In the genomic region with DNA sequence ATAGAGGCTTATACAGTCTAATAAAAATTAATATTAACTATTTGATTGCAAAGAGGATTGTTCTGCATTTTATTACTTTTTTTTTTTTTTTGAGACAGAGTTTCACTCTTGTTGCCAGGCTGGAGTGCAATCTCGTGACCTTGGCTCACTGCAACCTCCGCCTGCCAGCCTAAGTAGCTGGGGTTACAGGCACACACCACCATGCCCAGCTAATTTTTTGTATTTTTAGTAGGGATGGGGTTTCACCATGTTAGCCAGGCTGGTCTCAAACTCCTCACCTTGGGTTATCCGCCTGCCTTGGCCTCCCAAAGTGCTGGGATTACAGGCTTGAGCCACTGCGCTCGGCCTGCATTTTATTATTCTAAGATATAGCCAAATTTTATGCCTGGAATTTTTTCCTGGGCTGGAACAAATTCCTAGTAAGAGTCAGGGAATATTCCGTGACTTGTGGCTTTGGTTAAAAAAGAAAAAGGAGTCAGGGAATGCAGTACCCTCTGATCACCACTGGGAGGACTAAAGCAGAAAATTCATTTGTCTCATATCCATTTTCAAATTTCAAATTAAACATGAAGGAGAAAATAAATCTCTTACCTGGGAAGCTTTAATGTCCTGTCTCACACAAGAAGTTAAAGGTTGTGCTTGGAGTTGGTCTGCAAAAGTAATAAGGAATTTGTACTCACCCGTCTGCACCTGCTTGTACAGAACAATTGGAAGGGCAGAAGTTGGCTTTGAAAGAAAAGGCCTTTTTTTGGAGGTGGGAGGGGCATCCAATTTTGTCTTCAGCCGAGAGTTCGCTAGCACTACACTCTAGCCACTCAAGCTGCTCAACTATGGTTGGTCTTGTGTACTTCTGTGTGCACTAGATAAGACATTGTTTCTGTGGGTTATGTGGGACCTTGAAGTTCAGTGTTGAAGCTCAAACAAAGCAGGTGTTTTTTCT, we compare ENCODE assay signal across 8 cellular contexts. TPM values are rescaled to one million over a fixed set of nuclear protein-coding genes. Genes with fewer than 3 reads are reported as not detected.
DNase-seq lines count a peak whose midpoint lies in the region; ATAC-seq and TF ChIP-seq lines count a peak whose summit lies in the region.

No MANE protein-coding gene starts in this region.

- H3K4me3 Mint-ChIP-seq in activated naive CD8-positive, alpha-beta T cell: peak overlapping the region; percentile 55
- no peak overlapping the region for H3K4me3 Mint-ChIP-seq in activated naive CD8-positive, alpha-beta T cell treated with anti-CD3 and anti-CD28 coated beads, Interleukin-2, amount 50 U/mL, for 24 hours
- no peak overlapping the region for H3K4me3 Mint-ChIP-seq in neural progenitor cell

- no peak overlapping the region for H2AFZ ChIP-seq in PC-9
- no peak overlapping the region for H2AFZ ChIP-seq in neural progenitor cell (replicated peaks)

- H3K4me2 ChIP-seq in PC-9: 0 out of 2 replicates have a peak overlapping the region, but pooled peaks have one; percentile 2
- H3K4me2 ChIP-seq in neural progenitor cell: no peak overlapping the region

- TF ChIP-seq CTCF in PC-9 (conservative IDR thresholded peaks at IDR 0.05) (peak; percentile 99), epithelial cell of esophagus (IDR thresholded peaks at IDR 0.05; ENCODE audit: insufficient read depth, low read depth, low read length, missing control alignments) (peak; percentile 78), neural progenitor cell (IDR thresholded peaks at IDR 0.05) (peak; percentile 80)

- BruUV-seq in PC-9 (replicated peaks; lab: Mats Ljungman, UMichigan): no TSS peak

- H3K4me3 ChIP-seq in PC-9 (no peak overlapping the region), epithelial cell of esophagus (ENCODE audit: low read length) (no peak overlapping the region), neural progenitor cell (no peak overlapping the region)

- H3K27me3 ChIP-seq in PC-9 (ENCODE audit: insufficient read depth, low read depth): no peaks in the 10 kb centered on the region
- H3K27me3 ChIP-seq in neural progenitor cell: no peaks in the 10 kb centered on the region

- no peak for ATAC-seq in activated naive CD8-positive, alpha-beta T cell treated with anti-CD3 and anti-CD28 coated beads, Interleukin-2, amount 50 U/mL, for 24 hours
- ATAC-seq in HG03039 (IDR thresholded peaks at IDR 0.05; ENCODE audit: unreplicated experiment) (no peak), HG03354 (IDR thresholded peaks at IDR 0.05; ENCODE audit: poor library complexity, severe bottlenecking, unreplicated experiment) (no peak)

- POLR2A ChIA-PET in PC-9 (lab: Charles Lee; ENCODE audit: unreplicated experiment): no interaction called here

- H3K27me3 Mint-ChIP-seq in activated naive CD8-positive, alpha-beta T cell: no peaks in the 10 kb centered on the region
- no peaks in the 10 kb centered on the region for H3K27me3 Mint-ChIP-seq in activated naive CD8-positive, alpha-beta T cell treated with anti-CD3 and anti-CD28 coated beads, Interleukin-2, amount 50 U/mL, for 24 hours
- H3K27me3 Mint-ChIP-seq in neural progenitor cell (ENCODE audit: insufficient read depth, low read depth): no peaks in the 10 kb centered on the region

- CTCF ChIA-PET in PC-9 (lab: Charles Lee): interaction anchor here (0.5 to 1.3 kb wide), 8 partner anchors 10 to 743 kb away, joined by 3 to 8 read pairs (median 3); no protein-coding TSS in a partner anchor

- H4K20me1 ChIP-seq in PC-9 (ENCODE audit: insufficient read depth): peaks cover 86% of the 10 kb centered on the region
- H4K20me1 ChIP-seq in neural progenitor cell (ENCODE audit: low read depth): peaks cover 83% of the 10 kb centered on the region

- no peaks in the 10 kb centered on the region for H3K9me2 ChIP-seq in PC-9 (ENCODE audit: insufficient read depth)

- H3K27ac ChIP-seq in PC-9 (no peak overlapping the region), neural progenitor cell (no peak overlapping the region)

- intact Hi-C loops in PC-9 (cut with micrococcal nuclease; ENCODE audit: unreplicated experiment): loop anchor here (10.0 kb wide), 2 partner anchors 289 to 869 kb away; no protein-coding TSS in a partner anchor

- no peak overlapping the region for H3K9ac ChIP-seq in neural progenitor cell

- peaks cover 84% of the 10 kb centered on the region for H3F3A ChIP-seq in PC-9 (ENCODE audit: insufficient read depth, low read depth)
- H3F3A ChIP-seq in neural progenitor cell (ENCODE audit: low read depth): peaks cover 15% of the 10 kb centered on the region

- peak overlapping the region; percentile 34 for H3K27ac Mint-ChIP-seq in activated naive CD8-positive, alpha-beta T cell
- no peak overlapping the region for H3K27ac Mint-ChIP-seq in activated naive CD8-positive, alpha-beta T cell treated with anti-CD3 and anti-CD28 coated beads, Interleukin-2, amount 50 U/mL, for 24 hours
- H3K27ac Mint-ChIP-seq in neural progenitor cell: no peak overlapping the region

- no peaks in the 10 kb centered on the region for H3K9me3 Mint-ChIP-seq in activated naive CD8-positive, alpha-beta T cell (ENCODE audit: low read depth)
- H3K9me3 Mint-ChIP-seq in activated naive CD8-positive, alpha-beta T cell treated with anti-CD3 and anti-CD28 coated beads, Interleukin-2, amount 50 U/mL, for 24 hours: no peaks in the 10 kb centered on the region
- no peaks in the 10 kb centered on the region for H3K9me3 Mint-ChIP-seq in neural progenitor cell

- peaks cover 100% of the 10 kb centered on the region for H3K79me2 ChIP-seq in PC-9 (ENCODE audit: low read depth)
- H3K79me2 ChIP-seq in neural progenitor cell (ENCODE audit: low read depth): peaks cover 100% of the 10 kb centered on the region

- H3K36me3 Mint-ChIP-seq in activated naive CD8-positive, alpha-beta T cell: no peaks in the 10 kb centered on the region
- peaks cover 2% of the 10 kb centered on the region for H3K36me3 Mint-ChIP-seq in activated naive CD8-positive, alpha-beta T cell treated with anti-CD3 and anti-CD28 coated beads, Interleukin-2, amount 50 U/mL, for 24 hours (ENCODE audit: low read depth)
- peaks cover 7% of the 10 kb centered on the region for H3K36me3 Mint-ChIP-seq in neural progenitor cell

- peaks cover 68% of the 10 kb centered on the region for H3K4me1 Mint-ChIP-seq in activated naive CD8-positive, alpha-beta T cell (ENCODE audit: low read depth)
- H3K4me1 Mint-ChIP-seq in activated naive CD8-positive, alpha-beta T cell treated with anti-CD3 and anti-CD28 coated beads, Interleukin-2, amount 50 U/mL, for 24 hours: peaks cover 63% of the 10 kb centered on the region
- peaks cover 30% of the 10 kb centered on the region for H3K4me1 Mint-ChIP-seq in neural progenitor cell

- H3K9me3 ChIP-seq in PC-9 (ENCODE audit: insufficient read depth, low read depth) (no peaks in the 10 kb centered on the region), neural progenitor cell (ENCODE audit: low read depth) (no peaks in the 10 kb centered on the region)

- peaks cover 59% of the 10 kb centered on the region for H3K4me1 ChIP-seq in PC-9 (replicated peaks; ENCODE audit: insufficient read depth)
- peaks cover 16% of the 10 kb centered on the region for H3K4me1 ChIP-seq in neural progenitor cell

- H3K36me3 ChIP-seq in PC-9 (ENCODE audit: low read depth): no peaks in the 10 kb centered on the region
- no peaks in the 10 kb centered on the region for H3K36me3 ChIP-seq in neural progenitor cell

- DNase-seq in activated naive CD8-positive, alpha-beta T cell treated with anti-CD3 and anti-CD28 coated beads, Interleukin-2, amount 50 U/mL, for 24 hours: no peak
- DNase-seq in PC-9 (no peak), epithelial cell of esophagus (ENCODE audit: low read depth) (peak; percentile 41), neural progenitor cell (ENCODE audit: low spot score) (peak; percentile 38), NCI-H1105 treated with DMSO at 0.1 percent for 48 hours (lab: John Stamatoyannopoulos, UW) (no peak)

RNA-seq across cellular contexts. Expression of a gene that starts 8.7 kb away (rescaled TPM):
- 189 and 191 TPM in 2 replicates for total RNA-seq in PC-9 (2021)
- total RNA-seq in neural progenitor cell (ENCODE audit: low replicate concordance): 80.7 and 91.0 TPM in 2 replicates

RNA-seq across cellular contexts. Expression of a gene that starts 59.9 kb away (rescaled TPM):
- total RNA-seq in PC-9 (2021) (310 and 330 TPM in 2 replicates), neural progenitor cell (ENCODE audit: low replicate concordance) (216 and 257 TPM in 2 replicates)

Comparison
In these comparisons a context has a peak if more than half of its experiments do, and no peak if none do; other contexts are left out.
1. DNase-seq: peak in epithelial cell of esophagus (single experiment) and neural progenitor cell (single experiment); none in activated naive CD8-positive, alpha-beta T cell treated with anti-CD3 and anti-CD28 coated beads, Interleukin-2, amount 50 U/mL, for 24 hours (single experiment), PC-9 (0 of 2) and NCI-H1105 treated with DMSO at 0.1 percent for 48 hours (single experiment).
2. Peak in every context shown above with its lines, with median percentiles within 50 percentile points of each other: CTCF ChIP-seq.